8 cellular contexts compared by ENCODE assay signal in the genomic region with DNA sequence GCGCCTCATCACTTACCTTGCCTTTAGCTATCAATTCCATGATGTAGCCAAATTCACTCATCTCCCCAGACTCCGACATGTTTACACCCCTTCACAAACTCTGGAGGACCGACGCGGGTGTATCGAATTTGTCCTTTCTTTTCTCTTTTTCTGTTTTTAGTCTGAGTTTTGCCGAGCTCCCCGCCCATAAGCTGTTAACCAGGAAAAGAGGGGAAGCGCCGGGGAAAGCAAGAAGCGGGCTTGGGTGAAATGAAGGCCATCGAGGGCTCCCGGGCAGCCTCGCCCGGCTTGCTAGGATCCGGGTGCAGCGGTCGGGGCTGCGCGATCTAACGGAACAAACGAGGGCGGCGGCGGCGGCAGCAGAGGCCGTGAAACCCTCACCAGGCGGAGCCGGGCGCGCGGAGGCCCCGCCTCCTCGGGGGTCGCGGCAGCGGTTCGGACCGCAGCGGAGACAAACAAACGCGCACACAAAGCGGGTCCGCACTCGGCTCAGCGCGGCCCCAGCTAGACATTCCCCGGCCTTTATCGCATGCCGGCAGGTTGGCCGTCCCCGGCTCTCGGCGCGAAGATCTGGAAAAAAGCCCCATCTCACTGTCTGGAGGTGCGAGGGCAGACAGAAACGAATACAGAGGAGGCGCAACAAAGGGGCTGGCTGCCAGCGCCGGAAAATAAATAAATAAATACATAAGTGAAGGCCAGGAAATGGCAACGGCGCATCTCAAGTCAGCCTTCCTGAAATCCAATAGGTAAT. TPM values are rescaled to one million over a fixed set of nuclear protein-coding genes. Genes with fewer than 3 reads are reported as not detected.
A peak's percentile ranks its signal among the peaks of the same experiment; 100 is the strongest.
DNase-seq lines count a peak whose midpoint lies in the region; ATAC-seq and TF ChIP-seq lines count a peak whose summit lies in the region.

No MANE protein-coding gene starts in this region.

- H3K27me3 ChIP-seq in left ventricle myocardium inferior (ENCODE audit: low read depth), result peaks cover 87% of the 10 kb centered on the region
- H3K27me3 ChIP-seq in psoas muscle (ENCODE audit: insufficient read depth in 3 of 3, low read length in 2 of 3), result peaks cover 3 to 61% (median 26%) of the 10 kb centered on the region in 3 donors

- H3K27ac ChIP-seq in left ventricle myocardium inferior (replicated peaks) (no peak overlapping the region), psoas muscle (no peak overlapping the region)

- intact Hi-C loops in left ventricle myocardium inferior (cut with micrococcal nuclease), result no loop called here
- intact Hi-C loops in psoas muscle (cut with DNase I), result no loop called here

- TF ChIP-seq CTCF in left ventricle myocardium inferior (IDR thresholded peaks at IDR 0.05; ENCODE audit: borderline replicate concordance), result no peak
- TF ChIP-seq CTCF in psoas muscle (IDR thresholded peaks at IDR 0.05), result no peak

- peak; percentile 17 to 39 for DNase-seq in NCI-H524 (lab: John Stamatoyannopoulos, UW)
- no peak for DNase-seq in NCI-H524 treated with DMSO at 0.1 percent for 48 hours (lab: John Stamatoyannopoulos, UW)
- DNase-seq in HCEC 1CT, result peak; percentile 12
- DNase-seq in NCI-H146 treated with DMSO at 0.1 percent for 48 hours (lab: John Stamatoyannopoulos, UW; ENCODE audit: unreplicated experiment), result peak; percentile 77
- DNase-seq in activated T-cell treated with anti-CD3 and anti-CD28 coated beads, Interleukin-2, amount 50 U/mL, for 48 hours, result peak; percentile 35 to 53
- DNase-seq in left ventricle myocardium inferior, result no peak
- peak in 1 of 2 donors; percentile 55 for DNase-seq in psoas muscle
- DNase-seq in UCSD-AML1 (lab: John Stamatoyannopoulos, UW; ENCODE audit: unreplicated experiment), result no peak

- H3K36me3 ChIP-seq in left ventricle myocardium inferior (no peaks in the 10 kb centered on the region), psoas muscle (ENCODE audit: insufficient read depth in 1 of 2, low read depth in 1 of 2) (no peaks in the 10 kb centered on the region)

- H3K4me3 ChIP-seq in left ventricle myocardium inferior (peak overlapping the region; percentile 69), psoas muscle (peak overlapping the region; percentile 65)

- WGBS in psoas muscle, 3 donors, result 1 to 2% (median 1%) methylated on average over 62 of the region's 62 CpGs

- H3K9me3 ChIP-seq in left ventricle myocardium inferior (replicated peaks) (no peaks in the 10 kb centered on the region), psoas muscle (no peaks in the 10 kb centered on the region)

- ATAC-seq in psoas muscle, result peak in 3 of 4 donors; percentile 28 to 74 (median 42)

- H3K4me1 ChIP-seq in left ventricle myocardium inferior (peaks cover 18% of the 10 kb centered on the region), psoas muscle (peaks cover 7% of the 10 kb centered on the region)

RNA-seq across cellular contexts. Expression of a gene that starts 10.4 kb away (rescaled TPM):
- total RNA-seq in left ventricle myocardium inferior (0.44 TPM), psoas muscle (under 1 TPM in 3 of 4 donors, not detected in 1; 0.06 to 0.75 (median 0.49) TPM)
- polyA plus RNA-seq in psoas muscle, result under 1 TPM in 2 of 3 donors, not detected in 1; 0.04 to 0.47 TPM

Comparison
In these comparisons a context has a peak if more than half of its experiments do, and no peak if none do; other contexts are left out.
1. DNase-seq: peak in NCI-H524 (2 of 2), HCEC 1CT (single experiment), NCI-H146 treated with DMSO at 0.1 percent for 48 hours (single experiment) and activated T-cell treated with anti-CD3 and anti-CD28 coated beads, Interleukin-2, amount 50 U/mL, for 48 hours (2 of 2); none in NCI-H524 treated with DMSO at 0.1 percent for 48 hours (single experiment), left ventricle myocardium inferior (single experiment) and UCSD-AML1 (single experiment).